27 cellular contexts compared by ENCODE assay signal in genomic region chr12:131904346-131904745, GRCh38.
"Had no signal": no experiment of that assay in that cellular context is flagged by ENCODE, and none has a peak within 500 bp of the region (broad histone marks: within the 10 kb centered on the region; RNA-seq: fewer than 3 reads in every experiment).

No MANE protein-coding gene starts in this region.

- H3K9me3 Mint-ChIP-seq: activated CD4-positive, alpha-beta memory T cell treated with anti-CD3 and anti-CD28 coated beads, Interleukin-2, amount 10 ng/mL, durations not matched to agents 7 days and 5 days; activated T-cell treated with anti-CD3 and anti-CD28 coated beads, Interleukin-2, amount 50 U/mL, for 24 hours; central memory CD8-positive, alpha-beta T cell; dendritic cell treated with granulocyte-macrophage colony-stimulating factor and Interleukin-4, amounts not matched to agents 40 ng/mL and 50 ng/mL, for 4 days; natural killer cell had no signal

- H3K27me3 Mint-ChIP-seq: activated CD4-positive, alpha-beta memory T cell treated with anti-CD3 and anti-CD28 coated beads, Interleukin-2, amount 10 ng/mL, durations not matched to agents 7 days and 5 days; activated naive CD8-positive, alpha-beta T cell; activated T-cell treated with anti-CD3 and anti-CD28 coated beads, Interleukin-2, amount 50 U/mL, for 24 hours; central memory CD8-positive, alpha-beta T cell; dendritic cell treated with granulocyte-macrophage colony-stimulating factor and Interleukin-4, amounts not matched to agents 40 ng/mL and 50 ng/mL, for 4 days; progenitor cell of endocrine pancreas had no signal

- H3K4me1 ChIP-seq: foreskin keratinocyte had no signal

- H3K4me3 ChIP-seq: esophagus muscularis mucosa, heart left ventricle, lung, smooth muscle cell, suprapubic skin, tibial nerve had no signal

- H3K27me3 ChIP-seq: esophagus muscularis mucosa, foreskin keratinocyte, heart left ventricle, suprapubic skin, tibial nerve had no signal

- H3K36me3 Mint-ChIP-seq: activated naive CD8-positive, alpha-beta T cell; natural killer cell had no signal

- ATAC-seq: foreskin keratinocyte, heart left ventricle, left lobe of liver, natural killer cell had no signal

- H3K9me3 ChIP-seq: esophagus muscularis mucosa, heart left ventricle, suprapubic skin, tibial nerve had no signal

- H3K27ac Mint-ChIP-seq: activated CD4-positive, alpha-beta memory T cell treated with anti-CD3 and anti-CD28 coated beads, Interleukin-2, amount 10 ng/mL, durations not matched to agents 7 days and 5 days; activated naive CD8-positive, alpha-beta T cell; dendritic cell treated with granulocyte-macrophage colony-stimulating factor and Interleukin-4, amounts not matched to agents 40 ng/mL and 50 ng/mL, for 4 days; progenitor cell of endocrine pancreas had no signal

- H3K4me3 Mint-ChIP-seq: activated CD4-positive, alpha-beta memory T cell treated with anti-CD3 and anti-CD28 coated beads, Interleukin-2, amount 10 ng/mL, durations not matched to agents 7 days and 5 days; activated naive CD8-positive, alpha-beta T cell; activated T-cell treated with anti-CD3 and anti-CD28 coated beads, Interleukin-2, amount 50 U/mL, for 24 hours; central memory CD8-positive, alpha-beta T cell; dendritic cell treated with granulocyte-macrophage colony-stimulating factor and Interleukin-4, amounts not matched to agents 40 ng/mL and 50 ng/mL, for 4 days; natural killer cell had no signal

- H3K27ac ChIP-seq: esophagus muscularis mucosa, foreskin keratinocyte, heart left ventricle, suprapubic skin, tibial nerve had no signal

- DNase-seq: activated CD4-positive, alpha-beta memory T cell treated with anti-CD3 and anti-CD28 coated beads, Interleukin-2, amount 10 ng/mL, durations not matched to agents 7 days and 5 days; activated CD4-positive, alpha-beta T cell treated with anti-CD3 and anti-CD28 coated beads for 4 hours; activated CD4-positive, CD25-positive, alpha-beta regulatory T cell; activated CD8-positive, alpha-beta memory T cell treated with anti-CD3 and anti-CD28 coated beads, Interleukin-2, amount 50 U/mL, for 48 hours; activated T-cell treated with anti-CD3 and anti-CD28 coated beads, Interleukin-2, amount 50 U/mL, for 24 hours; anterior cingulate cortex; foreskin keratinocyte; heart left ventricle; kidney glomerular epithelial cell; mesendoderm; natural killer cell; retina; stimulated activated CD4-positive, alpha-beta T cell treated with anti-CD3 and anti-CD28 coated beads, Interleukin-1b, Interleukin-23, amount 100 ng/mL, for 48 hours; stimulated activated CD4-positive, alpha-beta T cell treated with anti-CD3 and anti-CD28 coated beads, Interleukin-4, amount 100 ng/mL, for 4 hours; stimulated activated CD8-positive, alpha-beta memory T cell treated with anti-CD3 and anti-CD28 coated beads, Interleukin-4, amount 100 ng/mL, for 48 hours; stimulated activated naive CD4-positive, alpha-beta T cell; T-helper 1 cell had no signal
